In the genomic region with DNA sequence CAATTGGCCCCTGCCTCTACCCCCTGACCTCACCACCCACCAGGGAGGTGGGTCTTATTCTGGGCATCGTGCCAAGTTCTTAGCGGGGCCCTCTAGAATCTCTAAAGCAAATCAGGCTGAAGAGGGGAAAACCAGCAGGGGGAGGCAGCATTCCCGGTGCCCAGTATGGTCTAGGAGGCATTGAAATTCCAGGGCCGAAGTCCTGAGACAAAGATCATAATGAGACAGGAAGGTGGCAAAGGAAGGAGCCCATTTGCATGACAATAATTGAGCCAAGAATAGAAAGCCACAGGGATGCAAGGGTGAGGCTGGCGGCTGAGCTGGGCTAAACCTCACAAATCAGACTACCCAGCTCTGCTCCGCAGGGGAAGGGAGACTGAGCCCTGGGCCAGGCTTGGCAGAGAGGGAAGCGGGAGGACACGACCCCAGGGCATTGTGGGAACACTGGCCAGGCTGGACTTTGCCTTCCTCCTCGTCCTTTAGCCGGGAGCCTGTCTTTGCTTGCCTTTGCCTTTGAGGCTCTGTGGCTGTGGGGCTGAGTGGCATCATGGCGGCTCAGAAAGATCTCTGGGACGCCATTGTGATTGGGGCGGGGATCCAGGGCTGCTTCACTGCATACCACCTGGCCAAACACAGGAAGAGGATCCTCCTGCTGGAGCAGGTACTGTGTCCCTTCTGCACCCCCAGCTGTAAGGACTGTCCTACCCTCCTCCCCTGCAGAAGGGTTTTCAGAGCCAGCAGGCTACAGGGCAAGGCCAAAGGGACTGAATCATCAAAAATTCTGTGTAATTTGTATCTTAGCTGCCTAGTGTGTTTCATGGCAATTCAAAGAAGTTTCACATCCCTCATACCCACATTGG, we compare ENCODE assay signal across 8 cellular contexts. TPM values are rescaled to one million over a fixed set of nuclear protein-coding genes. Genes with fewer than 3 reads are reported as not detected.
DNase-seq lines count a peak whose midpoint lies in the region; ATAC-seq and TF ChIP-seq lines count a peak whose summit lies in the region.

A gene with protein sequence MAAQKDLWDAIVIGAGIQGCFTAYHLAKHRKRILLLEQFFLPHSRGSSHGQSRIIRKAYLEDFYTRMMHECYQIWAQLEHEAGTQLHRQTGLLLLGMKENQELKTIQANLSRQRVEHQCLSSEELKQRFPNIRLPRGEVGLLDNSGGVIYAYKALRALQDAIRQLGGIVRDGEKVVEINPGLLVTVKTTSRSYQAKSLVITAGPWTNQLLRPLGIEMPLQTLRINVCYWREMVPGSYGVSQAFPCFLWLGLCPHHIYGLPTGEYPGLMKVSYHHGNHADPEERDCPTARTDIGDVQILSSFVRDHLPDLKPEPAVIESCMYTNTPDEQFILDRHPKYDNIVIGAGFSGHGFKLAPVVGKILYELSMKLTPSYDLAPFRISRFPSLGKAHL (plus strand): TSS at position 463 of the 860 bp plus-strand sequence. CDS start 85 bp downstream, at position 548.

- no peaks in the 10 kb centered on the region for H3K9me3 Mint-ChIP-seq in progenitor cell of endocrine pancreas (ENCODE audit: low read depth)

- intact Hi-C loops in head of caudate nucleus (cut with DNase I) = no loop called here

- TF ChIP-seq CTCF in progenitor cell of endocrine pancreas (IDR thresholded peaks at IDR 0.05; ENCODE audit: unreplicated experiment) = no peak

- DNase-seq in DMS 273 treated with DMSO at 0.1 percent for 48 hours (lab: John Stamatoyannopoulos, UW) (peak; percentile 65), MV-4-11 (lab: John Stamatoyannopoulos, UW) (peak; percentile 99), SHP77 (lab: John Stamatoyannopoulos, UW) (peak; percentile 83 to 85), head of caudate nucleus (peak in 33 of 42 donors; percentile 5 to 74 (median 41)), progenitor cell of endocrine pancreas (ENCODE audit: low spot score, unreplicated experiment) (no peak)
- no peak for DNase-seq in activated naive CD4-positive, alpha-beta T cell treated with Interleukin-2 at 50 U/mL for 16 hours

- ATAC-seq in HG02571 (IDR thresholded peaks at IDR 0.05; ENCODE audit: unreplicated experiment) = no peak
- no peak for ATAC-seq in HG02840 (IDR thresholded peaks at IDR 0.05; ENCODE audit: low FRiP score, unreplicated experiment)

- no peak within 1 kb of the TSS for H3K4me3 Mint-ChIP-seq in progenitor cell of endocrine pancreas (ENCODE audit: low read depth)

- peaks cover 8% of the 10 kb centered on the region for H3K4me1 Mint-ChIP-seq in progenitor cell of endocrine pancreas (ENCODE audit: low read depth)

- peaks cover 14% of the 10 kb centered on the region for H3K27me3 Mint-ChIP-seq in progenitor cell of endocrine pancreas

- peak within 1 kb of the TSS; percentile 54 for H3K27ac Mint-ChIP-seq in progenitor cell of endocrine pancreas

- no peaks in the 10 kb centered on the region for H3K36me3 Mint-ChIP-seq in progenitor cell of endocrine pancreas (ENCODE audit: insufficient read depth)

RNA-seq across cellular contexts. Expression of the gene that starts here (rescaled TPM):
- 4.3 and 5.3 TPM in 2 replicates for total RNA-seq in progenitor cell of endocrine pancreas

Comparison
In these comparisons a context has a peak if more than half of its experiments do, and no peak if none do; other contexts are left out.
1. DNase-seq: peak in DMS 273 treated with DMSO at 0.1 percent for 48 hours (single experiment), MV-4-11 (single experiment), SHP77 (2 of 2) and head of caudate nucleus (33 of 42); none in progenitor cell of endocrine pancreas (single experiment) and activated naive CD4-positive, alpha-beta T cell treated with Interleukin-2 at 50 U/mL for 16 hours (single experiment).